28 cellular contexts compared by ENCODE assay signal in genomic region chr7:4236389-4236788, GRCh38.
"Had no signal": no experiment of that assay in that cellular context is flagged by ENCODE, and none has a peak within 500 bp of the region (broad histone marks: within the 10 kb centered on the region; RNA-seq: fewer than 3 reads in every experiment).

No MANE protein-coding gene starts in this region.

- H3K27ac ChIP-seq: SJCRH30, VCaP had no signal

- H3K27ac Mint-ChIP-seq: activated CD4-positive, alpha-beta memory T cell treated with anti-CD3 and anti-CD28 coated beads, Interleukin-2, amount 10 ng/mL, durations not matched to agents 7 days and 5 days; activated CD4-positive, alpha-beta T cell treated with anti-CD3 and anti-CD28 coated beads for 36 hours; activated naive CD8-positive, alpha-beta T cell; activated T-cell treated with anti-CD3 and anti-CD28 coated beads, Interleukin-2, amount 50 U/mL, for 72 hours; activated T-helper 2 cell treated with anti-CD3 and anti-CD28 coated beads, Interferon-gamma antibody, Interleukin-2, Interleukin-4, amounts not matched to agents 10 μg/mL and 5 μg/mL and 100 μg/mL, durations not matched to agents 14 hours and 24 hours and 36 hours had no signal

- H3K27me3 ChIP-seq: SJCRH30 had no signal

- H3K4me3 ChIP-seq: SJCRH30 had no signal

- H3K4me1 ChIP-seq: SJCRH30 had no signal

- H3K36me3 Mint-ChIP-seq: activated naive CD8-positive, alpha-beta T cell; IgD-negative memory B cell had no signal

- H3K27me3 Mint-ChIP-seq: activated CD4-positive, alpha-beta memory T cell treated with anti-CD3 and anti-CD28 coated beads, Interleukin-2, amount 10 ng/mL, durations not matched to agents 7 days and 5 days; activated CD4-positive, alpha-beta T cell treated with anti-CD3 and anti-CD28 coated beads for 36 hours; activated naive CD8-positive, alpha-beta T cell; IgD-negative memory B cell had no signal

- H3K9ac ChIP-seq: SK-N-SH had no signal

- H3K9me3 ChIP-seq: SJCRH30, SK-N-SH had no signal

- H3K9me3 Mint-ChIP-seq: activated CD4-positive, alpha-beta memory T cell treated with anti-CD3 and anti-CD28 coated beads, Interleukin-2, amount 10 ng/mL, durations not matched to agents 7 days and 5 days; activated T-cell treated with anti-CD3 and anti-CD28 coated beads, Interleukin-2, amount 50 U/mL, for 72 hours; activated T-helper 2 cell treated with anti-CD3 and anti-CD28 coated beads, Interferon-gamma antibody, Interleukin-2, Interleukin-4, amounts not matched to agents 10 μg/mL and 5 μg/mL and 100 μg/mL, durations not matched to agents 14 hours and 24 hours and 36 hours; brain; IgD-negative memory B cell had no signal

- DNase-seq: activated CD4-positive, alpha-beta memory T cell treated with anti-CD3 and anti-CD28 coated beads, Interleukin-2, amount 10 ng/mL, durations not matched to agents 7 days and 5 days; activated CD4-positive, alpha-beta T cell treated with anti-CD3 and anti-CD28 coated beads for 36 hours; activated CD4-positive, alpha-beta T cell treated with anti-CD3 and anti-CD28 coated beads, Interleukin-2, amount 50 U/mL, for 1 hour; activated CD8-positive, alpha-beta memory T cell treated with anti-CD3 and anti-CD28 coated beads, Interleukin-2, amount 50 U/mL, for 4 hours; activated naive CD4-positive, alpha-beta T cell; activated T-cell treated with anti-CD3 and anti-CD28 coated beads, Interleukin-2, amount 50 U/mL, for 72 hours; amygdala; KG1; NCI-H1092; NCI-H1417; NCI-H2029; NCI-H2107; NCI-H345; NCI-H510A; NCI-H526 treated with DMSO at 0.1 percent for 48 hours; NCI-H82; OCI-M1; RPMI8226; SJCRH30; SK-N-SH; T-helper 1 cell had no signal

- H3K4me1 Mint-ChIP-seq: activated CD4-positive, alpha-beta memory T cell treated with anti-CD3 and anti-CD28 coated beads, Interleukin-2, amount 10 ng/mL, durations not matched to agents 7 days and 5 days had no signal

- FAIRE-seq: astrocyte had no signal

- H3K36me3 ChIP-seq: SJCRH30 had no signal

- ATAC-seq: activated CD4-positive, alpha-beta T cell treated with anti-CD3 and anti-CD28 coated beads for 36 hours; activated T-cell treated with anti-CD3 and anti-CD28 coated beads, Interleukin-2, amount 50 U/mL, for 72 hours; Right ventricle myocardium inferior had no signal

- H3K4me3 Mint-ChIP-seq: activated CD4-positive, alpha-beta memory T cell treated with anti-CD3 and anti-CD28 coated beads, Interleukin-2, amount 10 ng/mL, durations not matched to agents 7 days and 5 days; activated CD4-positive, alpha-beta T cell treated with anti-CD3 and anti-CD28 coated beads for 36 hours; activated naive CD8-positive, alpha-beta T cell; activated T-cell treated with anti-CD3 and anti-CD28 coated beads, Interleukin-2, amount 50 U/mL, for 72 hours; brain; IgD-negative memory B cell had no signal

- H3K4me2 ChIP-seq: SK-N-SH had no signal
